In genomic region chr7:47473499-47474210, GRCh38 we compare ENCODE assay signal across 2 cellular contexts.
TF ChIP-seq lines count a peak whose summit lies in the region.

No MANE protein-coding gene starts in this region.

TF ChIP-seq in IMR-90, 13 proteins besides CTCF, POLR2A, EP300 and RAD21:
- no peak for TF ChIP-seq CEBPB (IDR thresholded peaks at IDR 0.05; ENCODE audit: low read depth, low read length)
- peak; percentile 65 for TF ChIP-seq USF2 (IDR thresholded peaks at IDR 0.05; ENCODE audit: low read depth, low read length)
- no peak for TF ChIP-seq RCOR1 (IDR thresholded peaks at IDR 0.05; ENCODE audit: insufficient replicate concordance, low read length)
- TF ChIP-seq MAZ (IDR thresholded peaks at IDR 0.05; ENCODE audit: borderline replicate concordance, low read depth, low read length) = no peak
- no peak for TF ChIP-seq MAFK (IDR thresholded peaks at IDR 0.05; ENCODE audit: low read depth, low read length)
- no peak for TF ChIP-seq MXI1 (IDR thresholded peaks at IDR 0.05; ENCODE audit: borderline replicate concordance, low read depth, low read length)
- TF ChIP-seq CHD1 (IDR thresholded peaks at IDR 0.05; ENCODE audit: low read depth, low read length) = no peak
- no peak; the same call in 1 of the 2 replicates for TF ChIP-seq BHLHE40 (IDR thresholded peaks at IDR 0.05; ENCODE audit: low read depth, low read length)
- no peak for TF ChIP-seq FOS (IDR thresholded peaks at IDR 0.05; ENCODE audit: low read depth, low read length)
TF ChIP-seq in IMR-90: peak in this region for 1.

TF ChIP-seq in K562, 482 proteins besides CTCF, POLR2A, EP300 and RAD21 (continues in another document):
- TF ChIP-seq ATF7 (IDR thresholded peaks at IDR 0.05) = no peak
- no peak for TF ChIP-seq ZNF589 (CRISPR knock-in tag; IDR thresholded peaks at IDR 0.05; ENCODE audit: low read depth)
- TF ChIP-seq ZNF354B (CRISPR knock-in tag; IDR thresholded peaks at IDR 0.05) = no peak
- TF ChIP-seq RB1 (IDR thresholded peaks at IDR 0.05; ENCODE audit: low read depth) = no peak
- TF ChIP-seq HEY1 (CRISPR knock-in tag; IDR thresholded peaks at IDR 0.05; ENCODE audit: borderline replicate concordance) = no peak
- no peak for TF ChIP-seq SRSF3 (IDR thresholded peaks at IDR 0.05; ENCODE audit: insufficient read depth, low read length)
- TF ChIP-seq EP400 (IDR thresholded peaks at IDR 0.05) = no peak
- no peak for TF ChIP-seq NUFIP1 (IDR thresholded peaks at IDR 0.05; ENCODE audit: partially characterized antibody)
- peak; percentile 35; the same call in 1 of the 2 replicates for TF ChIP-seq RAD51 (IDR thresholded peaks at IDR 0.05; ENCODE audit: borderline replicate concordance, low read depth)
- TF ChIP-seq E2F3 (CRISPR knock-in tag; IDR thresholded peaks at IDR 0.05) = no peak
- TF ChIP-seq ZSCAN29 (IDR thresholded peaks at IDR 0.05) = no peak
- no peak for TF ChIP-seq ZNF830 (CRISPR knock-in tag; IDR thresholded peaks at IDR 0.05)
- no peak for TF ChIP-seq E2F5 (CRISPR knock-in tag; IDR thresholded peaks at IDR 0.05)
- 0 out of 2 replicates have a peak, but pooled peaks have one; percentile 13 for TF ChIP-seq CBFA2T2 (conservative IDR thresholded peaks at IDR 0.05)
- no peak for TF ChIP-seq ZNF780A (CRISPR knock-in tag; IDR thresholded peaks at IDR 0.05)
- TF ChIP-seq FUS (optimal IDR thresholded peaks at IDR 0.05; ENCODE audit: low read depth, low read length) = no peak
- TF ChIP-seq ZNF407 (IDR thresholded peaks at IDR 0.05; ENCODE audit: low read depth) = no peak
- no peak for TF ChIP-seq SMARCE1 (IDR thresholded peaks at IDR 0.05)
- no peak for TF ChIP-seq L3MBTL2 (IDR thresholded peaks at IDR 0.05)
- no peak for TF ChIP-seq ZNF696 (CRISPR knock-in tag; conservative IDR thresholded peaks at IDR 0.05)
- TF ChIP-seq RBM25 (IDR thresholded peaks at IDR 0.05; ENCODE audit: low read depth, low read length, severe bottlenecking) = no peak
- TF ChIP-seq POLR2AphosphoS2 (IDR thresholded peaks at IDR 0.05; ENCODE audit: low read length) = no peak
- TF ChIP-seq CHD1 (IDR thresholded peaks at IDR 0.05; ENCODE audit: low read length) = no peak
- TF ChIP-seq TFAP4 (CRISPR knock-in tag; IDR thresholded peaks at IDR 0.05; ENCODE audit: borderline replicate concordance) = no peak
- TF ChIP-seq ZFP91 (CRISPR knock-in tag; IDR thresholded peaks at IDR 0.05) = no peak
- TF ChIP-seq USF2 (CRISPR knock-in tag; IDR thresholded peaks at IDR 0.05) = peak; percentile 80
- no peak for TF ChIP-seq ETV1 (tag; conservative IDR thresholded peaks at IDR 0.05; ENCODE audit: low read depth)
- TF ChIP-seq ZNF280A (IDR thresholded peaks at IDR 0.05; ENCODE audit: low read depth, partially characterized antibody) = no peak
- no peak for TF ChIP-seq ZNF253 (CRISPR knock-in tag; conservative IDR thresholded peaks at IDR 0.05)
- TF ChIP-seq ZNF398 (CRISPR knock-in tag; IDR thresholded peaks at IDR 0.05) = no peak
- no peak for TF ChIP-seq ZNF639 (CRISPR knock-in tag; conservative IDR thresholded peaks at IDR 0.05 in 1 of 2, IDR thresholded peaks at IDR 0.05 in 1 of 2)
- no peak for TF ChIP-seq TGIF2 (CRISPR knock-in tag; IDR thresholded peaks at IDR 0.05)
- TF ChIP-seq ZNF609 (CRISPR knock-in tag; IDR thresholded peaks at IDR 0.05; ENCODE audit: borderline replicate concordance) = no peak
